ENCODE assay signal across 8 cellular contexts in the genomic region with DNA sequence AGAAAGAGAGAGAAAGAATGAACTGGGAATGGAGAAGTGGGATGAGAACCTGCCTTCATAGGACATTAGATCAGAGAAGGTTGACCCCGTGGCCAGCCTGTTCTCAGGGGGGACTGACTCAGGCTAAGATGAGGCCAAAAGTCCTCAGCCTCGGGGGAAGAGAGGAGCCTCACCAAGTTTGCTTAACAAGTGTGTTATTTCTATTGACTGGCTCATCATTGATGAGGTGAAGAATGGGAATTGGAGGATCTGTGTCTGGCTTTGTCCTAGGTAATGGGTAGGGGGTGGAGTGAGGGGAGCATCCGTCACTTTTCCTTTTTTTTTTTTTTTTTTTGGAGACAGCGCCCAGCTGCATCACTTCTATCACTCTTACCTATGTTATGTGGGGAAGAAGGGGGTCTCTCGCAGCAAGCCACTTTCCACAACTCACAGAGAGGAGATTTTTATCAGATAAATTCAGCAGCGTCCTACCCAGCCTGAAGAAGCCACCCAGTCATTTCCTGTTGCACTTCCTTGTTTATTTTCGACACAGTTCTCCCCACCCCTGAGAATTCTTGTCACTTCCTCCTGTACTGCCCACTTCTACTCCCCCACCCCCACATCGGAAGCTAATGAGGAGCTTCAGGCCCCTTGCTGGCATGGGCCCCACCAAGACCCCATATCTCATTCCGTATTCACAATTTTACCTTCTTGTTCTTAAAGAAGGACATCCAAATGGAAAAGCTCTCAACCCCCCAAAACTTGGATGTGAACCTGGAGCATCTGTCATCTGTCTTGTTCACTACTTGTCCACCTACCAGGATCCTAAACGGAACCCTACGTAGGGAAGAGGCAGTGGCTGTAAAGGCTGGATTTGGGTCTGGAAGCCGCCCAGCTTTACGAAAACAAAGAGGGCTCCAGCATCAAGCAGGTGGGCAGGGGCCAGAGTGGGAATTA. TPM values are rescaled to one million over a fixed set of nuclear protein-coding genes. Genes with fewer than 3 reads are reported as not detected.
DNase-seq lines count a peak whose midpoint lies in the region; ATAC-seq, FAIRE-seq and TF ChIP-seq lines count a peak whose summit lies in the region.

No MANE protein-coding gene starts in this region.

- H3K9me3 Mint-ChIP-seq in T-cell = peaks cover 0 to 9% (median 5%) of the 10 kb centered on the region in 3 donors

- H3K9me3 ChIP-seq in breast epithelium (no peaks in the 10 kb centered on the region), mammary epithelial cell (replicated peaks; ENCODE audit: insufficient read depth, low read length) (no peaks in the 10 kb centered on the region), endothelial cell of umbilical vein (replicated peaks; ENCODE audit: control insufficient read depth, insufficient read depth, low read length) (no peaks in the 10 kb centered on the region), small intestine (ENCODE audit: control insufficient read depth, low read depth) (no peaks in the 10 kb centered on the region), MG63 (peaks cover 2% of the 10 kb centered on the region; the same call in 1 of the 2 replicates)

- no peak for TF ChIP-seq POLR2A in breast epithelium (IDR thresholded peaks at IDR 0.05)
- TF ChIP-seq POLR2A in endothelial cell of umbilical vein (IDR thresholded peaks at IDR 0.05; ENCODE audit: low read depth, low read length) = no peak

- dilution Hi-C loops in mammary epithelial cell (cut with HindIII; ENCODE audit: low sequenced_read_pairs) (no loop called here), endothelial cell of umbilical vein (cut with MboI; ENCODE audit: extremely low pct_ligation_motif_present, low sequenced_read_pairs) (no loop called here)

- H3K4me3 Mint-ChIP-seq in T-cell = peak overlapping the region; percentile 92

- TF ChIP-seq CTCF in breast epithelium (IDR thresholded peaks at IDR 0.05) (no peak), mammary epithelial cell (conservative IDR thresholded peaks at IDR 0.05 in 1 of 2, IDR thresholded peaks at IDR 0.05 in 1 of 2; ENCODE audit: extremely low read depth in 1 of 2, insufficient read depth in 1 of 2, low read depth in 1 of 2, low read length in 2 of 2) (no peak), endothelial cell of umbilical vein (IDR thresholded peaks at IDR 0.05; ENCODE audit: extremely low read depth in 1 of 2, insufficient read depth in 1 of 2, low read depth in 1 of 2, low read length in 2 of 2) (no peak)

- H3K4me1 ChIP-seq in breast epithelium (peaks cover 0 to 6% of the 10 kb centered on the region in 2 donors), mammary epithelial cell (ENCODE audit: insufficient read depth, low read length) (peaks cover 16% of the 10 kb centered on the region), endothelial cell of umbilical vein (ENCODE audit: control insufficient read depth, extremely low read depth, insufficient read depth, low read length) (peaks cover 21% of the 10 kb centered on the region), small intestine (ENCODE audit: control insufficient read depth in 2 of 2, insufficient read depth in 1 of 2, low read depth in 1 of 2, low read length in 1 of 2) (peaks cover 0 to 3% of the 10 kb centered on the region in 2 donors)

- H3K4me1 Mint-ChIP-seq in T-cell = peaks cover 47 to 51% (median 51%) of the 10 kb centered on the region in 3 donors

- in situ Hi-C loops in mammary epithelial cell (cut with MboI; ENCODE audit: low sequenced_read_pairs in 2 of 2) = loop anchor here in 1 of 2 donors (25.0 kb wide), 1 partner anchor 172 kb away; no protein-coding TSS in a partner anchor
- in situ Hi-C loops in G401 (cut with HindIII; ENCODE audit: low sequenced_read_pairs) = no loop called here

- H3K27me3 ChIP-seq in breast epithelium = no peaks in the 10 kb centered on the region
- no peaks in the 10 kb centered on the region for H3K27me3 ChIP-seq in mammary epithelial cell (ENCODE audit: insufficient read depth, low read length)
- H3K27me3 ChIP-seq in endothelial cell of umbilical vein (ENCODE audit: control insufficient read depth in 2 of 2, insufficient read depth in 2 of 2, low read length in 2 of 2) = no peaks in the 10 kb centered on the region
- no peaks in the 10 kb centered on the region for H3K27me3 ChIP-seq in small intestine (ENCODE audit: control insufficient read depth in 2 of 2, insufficient read depth in 2 of 2, low read length in 2 of 2)
- H3K27me3 ChIP-seq in MG63 = no peaks in the 10 kb centered on the region

- DNase-seq in breast epithelium (ENCODE audit: low spot score in 2 of 2) = no peak
- DNase-seq in mammary epithelial cell = no peak
- DNase-seq in T-cell = peak in 32 of 34 experiments; percentile 31 to 78 (median 58)
- peak; percentile 19 for DNase-seq in endothelial cell of umbilical vein (ENCODE audit: low read depth, low spot score)
- peak; percentile 64 for DNase-seq in small intestine
- DNase-seq in MG63 = no peak
- DNase-seq in G401 (ENCODE audit: low spot score) = no peak

- H3K27ac ChIP-seq in breast epithelium = peak overlapping the region; percentile 35 to 56
- H3K27ac ChIP-seq in mammary epithelial cell (ENCODE audit: insufficient read depth, low read depth, low read length) = no peak overlapping the region
- peak overlapping the region; percentile 15 for H3K27ac ChIP-seq in endothelial cell of umbilical vein (ENCODE audit: insufficient read depth, low read depth, low read length)
- peak overlapping the region; percentile 46 to 80 for H3K27ac ChIP-seq in small intestine (ENCODE audit: low read depth in 1 of 2, low read length in 1 of 2)

- H3K9ac ChIP-seq in mammary epithelial cell (ENCODE audit: insufficient read depth, low read length) = no peak overlapping the region
- no peak overlapping the region for H3K9ac ChIP-seq in endothelial cell of umbilical vein (replicated peaks; ENCODE audit: extremely low read depth, insufficient read depth, low read length)

- no peaks in the 10 kb centered on the region for H3K9me1 ChIP-seq in endothelial cell of umbilical vein (replicated peaks; ENCODE audit: control insufficient read depth, extremely low read depth, insufficient read depth, low read length)

- ATAC-seq in T-cell (replicated peaks in 1 of 4) (peak; percentile 22 to 41 (median 32)), HG03521 (IDR thresholded peaks at IDR 0.05; ENCODE audit: unreplicated experiment) (no peak)

- WGBS in mammary epithelial cell (ENCODE audit: low coverage, missing lambda C conversion rate) = 89% methylated on average over 10 of the region's 13 CpGs
- 56 to 64% (median 58%) methylated on average over 13 of the region's 13 CpGs for WGBS in small intestine, 3 donors

- H2AFZ ChIP-seq in mammary epithelial cell (ENCODE audit: low read depth, low read length) (no peak overlapping the region), endothelial cell of umbilical vein (ENCODE audit: low read depth, low read length) (peak overlapping the region; percentile 2)

- H3K36me3 ChIP-seq in breast epithelium (no peaks in the 10 kb centered on the region), mammary epithelial cell (ENCODE audit: insufficient read depth, low read length) (no peaks in the 10 kb centered on the region), endothelial cell of umbilical vein (ENCODE audit: control insufficient read depth in 2 of 2, extremely low read depth in 1 of 2, insufficient read depth in 2 of 2, low read length in 2 of 2) (no peaks in the 10 kb centered on the region), small intestine (ENCODE audit: control insufficient read depth in 2 of 2, insufficient read depth in 2 of 2, low read length in 2 of 2) (no peaks in the 10 kb centered on the region), MG63 (no peaks in the 10 kb centered on the region)

- POLR2A ChIA-PET in T-cell (lab: Charles Lee) (interaction anchor here (0.6 to 1.0 kb wide), 4 partner anchors 18 to 134 kb away, joined by 3 to 7 read pairs (median 4); no protein-coding TSS in a partner anchor), endothelial cell of umbilical vein (lab: Charles Lee) (no interaction called here)

- H3K36me3 Mint-ChIP-seq in T-cell = peaks cover 9% of the 10 kb centered on the region

- FAIRE-seq in endothelial cell of umbilical vein (lab: Jason Lieb, UNC) = peak; percentile 70
- FAIRE-seq in small intestine (lab: Jason Lieb, UNC) = no peak

- peak overlapping the region; percentile 99 for H3K27ac Mint-ChIP-seq in T-cell

- peaks cover 4% of the 10 kb centered on the region for H3K79me2 ChIP-seq in mammary epithelial cell (ENCODE audit: insufficient read depth, low read length)
- H3K79me2 ChIP-seq in endothelial cell of umbilical vein (ENCODE audit: control insufficient read depth, insufficient read depth, low read length) = no peaks in the 10 kb centered on the region

- BruUV-seq in mammary epithelial cell (replicated peaks; lab: Mats Ljungman, UMichigan) = no TSS peak
- no TSS peak for BruUV-seq in endothelial cell of umbilical vein (replicated peaks; lab: Mats Ljungman, UMichigan)

- no peaks in the 10 kb centered on the region for H3K27me3 Mint-ChIP-seq in T-cell

- CTCF ChIA-PET in mammary epithelial cell (lab: Charles Lee; ENCODE audit: low non-redundant PET) = no interaction called here
- CTCF ChIA-PET in T-cell (lab: Charles Lee) = interaction anchor here (0.5 to 2.6 kb wide), 4 partner anchors 18 to 56 kb away, joined by 3 to 24 read pairs (median 10); no protein-coding TSS in a partner anchor
- CTCF ChIA-PET in endothelial cell of umbilical vein (lab: Charles Lee) = interaction anchor here (1.4 to 1.6 kb wide), 4 partner anchors 8 to 31 kb away, joined by 3 to 12 read pairs (median 6); no protein-coding TSS in a partner anchor

- no peak overlapping the region for H3K4me2 ChIP-seq in mammary epithelial cell (ENCODE audit: insufficient read depth, low read depth, low read length)
- H3K4me2 ChIP-seq in endothelial cell of umbilical vein (ENCODE audit: insufficient read depth, low read length) = peak overlapping the region; percentile 28

- H3K4me3 ChIP-seq in breast epithelium (no peak overlapping the region), mammary epithelial cell (replicated peaks in 1 of 3; ENCODE audit: insufficient read depth in 1 of 3, low read depth in 2 of 3, low read length in 3 of 3) (no peak overlapping the region), endothelial cell of umbilical vein (replicated peaks in 1 of 3; ENCODE audit: insufficient read depth in 1 of 3, low read depth in 1 of 3, low read length in 3 of 3) (no peak overlapping the region), small intestine (ENCODE audit: low read depth in 1 of 2, low read length in 2 of 2) (no peak overlapping the region), MG63 (no peak overlapping the region)

- H4K20me1 ChIP-seq in mammary epithelial cell (ENCODE audit: insufficient read depth, low read length) (no peaks in the 10 kb centered on the region), endothelial cell of umbilical vein (replicated peaks; ENCODE audit: control insufficient read depth, extremely low read depth, insufficient read depth, low read length) (no peaks in the 10 kb centered on the region)

- intact Hi-C loops in breast epithelium (cut with DNase I; ENCODE audit: low total_unique reads) (no loop called here), mammary epithelial cell (cut with micrococcal nuclease) (loop anchor here (10.0 kb wide), 1 partner anchor 334 kb away; the partner anchor contains the start of gene RPS6KA2), endothelial cell of umbilical vein (cut with micrococcal nuclease) (loop anchor here (10.0 kb wide), 2 partner anchors 554 to 684 kb away; no protein-coding TSS in a partner anchor)

RNA-seq across cellular contexts. Expression of gene RNASET2, which starts 2.8 kb away (rescaled TPM):
- total RNA-seq in breast epithelium = 10 to 100 TPM; 35.1 to 82.9 (median 80.6) TPM
- total RNA-seq in mammary epithelial cell = 10 to 100 TPM; 17.0 to 18.7 TPM
- 14.0 TPM for polyA plus RNA-seq in mammary epithelial cell
- polyA minus RNA-seq in mammary epithelial cell = 9.8 TPM
- 100 to 1,000 TPM; 121 to 275 (median 252) TPM for total RNA-seq in T-cell
- total RNA-seq in endothelial cell of umbilical vein = 10.0 and 10.7 TPM in 2 replicates
- 11.2 and 11.4 TPM in 2 replicates for polyA plus RNA-seq in endothelial cell of umbilical vein
- 14.1 and 14.2 TPM in 2 replicates for polyA plus RNA-seq in endothelial cell of umbilical vein (2011; cell fraction: cytosol; rRNA removed)
- polyA plus RNA-seq in endothelial cell of umbilical vein (2011; cell fraction: nucleus; rRNA removed) = 9.6 and 11.3 TPM in 2 replicates
- polyA plus RNA-seq in endothelial cell of umbilical vein (2012) = 9.7 and 11.9 TPM in 2 replicates
- 6.3 and 9.4 TPM in 2 replicates for polyA minus RNA-seq in endothelial cell of umbilical vein
- 8.2 TPM for polyA minus RNA-seq in endothelial cell of umbilical vein (2011; cell fraction: cytosol; rRNA and poly(A)+ RNA removed)
- polyA minus RNA-seq in endothelial cell of umbilical vein (2011; cell fraction: nucleus; rRNA and poly(A)+ RNA removed) = 1.9 and 2.9 TPM in 2 replicates
- 10 to 100 TPM; 25.7 to 41.9 (median 41.3) TPM for polyA plus RNA-seq in small intestine
- 31.6 and 32.1 TPM in 2 replicates for total RNA-seq in MG63 (2014; rRNA removed; shearing (Covaris generic); ENCODE audit: low replicate concordance)
- total RNA-seq in G401 (2014; rRNA removed; shearing (Covaris generic)) = 61.5 and 69.4 TPM in 2 replicates

RNA-seq across cellular contexts. Expression of gene CEP43, which starts 40.0 kb away (rescaled TPM):
- total RNA-seq in breast epithelium (10 to 100 TPM; 11.2 to 32.6 (median 22.6) TPM), mammary epithelial cell (10 to 100 TPM; 16.3 to 17.3 TPM), T-cell (10 to 100 TPM; 12.3 to 15.9 (median 14.8) TPM), endothelial cell of umbilical vein (19.0 and 22.5 TPM in 2 replicates)
- polyA plus RNA-seq in mammary epithelial cell (7.0 TPM), endothelial cell of umbilical vein (5.7 and 6.5 TPM in 2 replicates), small intestine (10 to 100 TPM in 2 of 3 donors, 1 to 10 TPM in 1; 8.4 to 23.5 (median 13.2) TPM)
- polyA minus RNA-seq in mammary epithelial cell (18.5 TPM), endothelial cell of umbilical vein (5.0 and 5.8 TPM in 2 replicates)
- polyA plus RNA-seq in endothelial cell of umbilical vein (2011; cell fraction: cytosol; rRNA removed) = 8.2 and 8.6 TPM in 2 replicates
- 32.2 and 43.8 TPM in 2 replicates for polyA plus RNA-seq in endothelial cell of umbilical vein (2011; cell fraction: nucleus; rRNA removed)
- 6.4 and 10.9 TPM in 2 replicates for polyA plus RNA-seq in endothelial cell of umbilical vein (2012)
- 8.2 TPM for polyA minus RNA-seq in endothelial cell of umbilical vein (2011; cell fraction: cytosol; rRNA and poly(A)+ RNA removed)
- polyA minus RNA-seq in endothelial cell of umbilical vein (2011; cell fraction: nucleus; rRNA and poly(A)+ RNA removed) = 9.2 and 11.6 TPM in 2 replicates
- 18.3 and 33.0 TPM in 2 replicates for total RNA-seq in MG63 (2014; rRNA removed; shearing (Covaris generic); ENCODE audit: low replicate concordance)
- 21.3 and 48.8 TPM in 2 replicates for total RNA-seq in G401 (2014; rRNA removed; shearing (Covaris generic))

Comparison
In these comparisons a context has a peak if more than half of its experiments do, and no peak if none do; other contexts are left out.
1. DNase-seq: peak in T-cell (32 of 34), endothelial cell of umbilical vein (single experiment) and small intestine (single experiment); none in breast epithelium (0 of 2), mammary epithelial cell (single experiment), MG63 (single experiment) and G401 (single experiment).